In the genomic region with DNA sequence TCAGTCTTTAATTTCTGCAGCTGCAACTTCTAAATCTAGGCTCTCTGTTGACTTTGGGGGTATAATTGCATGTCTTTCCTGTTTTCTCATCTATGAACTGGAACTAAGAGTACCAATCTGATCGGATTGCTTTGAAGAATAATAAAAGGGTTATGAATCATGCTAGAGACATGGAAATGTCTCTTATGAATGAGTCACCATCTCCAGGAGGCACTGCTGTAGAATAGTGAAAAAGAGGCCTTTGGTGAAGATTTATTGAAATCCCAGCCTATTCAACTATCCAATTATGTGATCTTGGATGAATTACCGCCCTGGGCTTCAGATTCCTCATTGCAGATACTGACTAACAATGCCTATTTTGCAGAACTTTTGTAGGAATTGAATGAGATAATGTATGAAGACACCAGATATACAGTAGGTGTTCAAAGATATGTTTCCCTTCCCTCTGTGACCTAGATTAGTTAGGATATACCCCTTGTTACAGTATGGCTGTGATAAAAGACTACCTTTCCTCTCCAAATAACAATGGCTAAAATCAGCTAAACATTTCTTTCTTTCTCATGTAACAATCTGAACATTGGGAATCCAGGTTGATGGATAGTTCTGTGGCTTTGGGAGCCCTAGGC, we compare ENCODE assay signal across 17 cellular contexts. TPM values are rescaled to one million over a fixed set of nuclear protein-coding genes. Genes with fewer than 3 reads are reported as not detected.
DNase-seq lines count a peak whose midpoint lies in the region; ATAC-seq and TF ChIP-seq lines count a peak whose summit lies in the region.
"Had no signal": no experiment of that assay in that cellular context is flagged by ENCODE, and none has a peak within 500 bp of the region (broad histone marks: within the 10 kb centered on the region; RNA-seq: fewer than 3 reads in every experiment).

No MANE protein-coding gene starts in this region.

- no peak for TF ChIP-seq CTCF in A673 (conservative IDR thresholded peaks at IDR 0.05; ENCODE audit: low read depth, low read length)
- TF ChIP-seq CTCF in GM10248 (IDR thresholded peaks at IDR 0.05; ENCODE audit: control extremely low read depth, extremely low read depth, low read depth, missing control alignments) = no peak

- no TSS peak for BruUV-seq in A673 (replicated peaks; lab: Mats Ljungman, UMichigan)

- H3K4me3 ChIP-seq in A673 (ENCODE audit: low read depth, low read length, poor library complexity, severe bottlenecking) (no peak overlapping the region), adipocyte (ENCODE audit: low read length) (no peak overlapping the region)
- H3K4me3 ChIP-seq: cardiac muscle cell, SJCRH30, spleen, uterus had no signal

- DNase-seq in A673 (ENCODE audit: low spot score) (peak; percentile 63), HS-5 (ENCODE audit: low read depth) (peak; percentile 58), adipocyte (ENCODE audit: low read depth) (peak; percentile 73), foreskin melanocyte (peak; percentile 32), superior temporal gyrus (ENCODE audit: extremely low spot score) (no peak), H4 (ENCODE audit: low spot score) (no peak), GM10248 (ENCODE audit: extremely low spot score) (no peak)
- DNase-seq: activated B cell treated with CpG ODN at 0.5 μM for 24 hours; activated T-cell treated with anti-CD3 and anti-CD28 coated beads, Interleukin-2, amount 50 U/mL, for 1 hour; BE2C; left cardiac atrium; naive thymus-derived CD8-positive, alpha-beta T cell; SJCRH30; spleen; uterus had no signal

- no peak overlapping the region for H3K27ac ChIP-seq in A673 (ENCODE audit: low read depth, low read length, poor library complexity, severe bottlenecking)
- H3K27ac ChIP-seq: cardiac muscle cell, SJCRH30, spleen, uterus had no signal

- H3K36me3 ChIP-seq in A673 (ENCODE audit: insufficient read depth, low read length, poor library complexity, severe bottlenecking) = no peaks in the 10 kb centered on the region
- no peaks in the 10 kb centered on the region for H3K36me3 ChIP-seq in adipocyte (ENCODE audit: control insufficient read depth, insufficient read depth, low read length, severe bottlenecking)
- H3K36me3 ChIP-seq: BE2C, cardiac muscle cell, SJCRH30, spleen, uterus had no signal

- intact Hi-C loops in A673 (cut with micrococcal nuclease; ENCODE audit: unreplicated experiment) = no loop called here

- H3K27me3 ChIP-seq in A673 (replicated peaks; ENCODE audit: insufficient read depth, low read depth, low read length, poor library complexity) (no peaks in the 10 kb centered on the region), adipocyte (replicated peaks; ENCODE audit: control insufficient read depth, insufficient read depth, low read length) (peaks cover 17% of the 10 kb centered on the region)
- H3K27me3 ChIP-seq: BE2C, cardiac muscle cell, SJCRH30, uterus had no signal

- no peaks in the 10 kb centered on the region for H3K4me1 ChIP-seq in A673 (ENCODE audit: insufficient read depth, low read length, poor library complexity, severe bottlenecking)
- peaks cover 9% of the 10 kb centered on the region for H3K4me1 ChIP-seq in adipocyte (ENCODE audit: control insufficient read depth, insufficient read depth, low read length)
- H3K4me1 ChIP-seq: BE2C, SJCRH30, spleen, uterus had no signal

- H3K9me3 ChIP-seq in A673 (ENCODE audit: low read depth, low read length, poor library complexity, severe bottlenecking) (no peaks in the 10 kb centered on the region), adipocyte (ENCODE audit: control insufficient read depth, low read length) (no peaks in the 10 kb centered on the region)
- H3K9me3 ChIP-seq: BE2C, SJCRH30, spleen, uterus had no signal

- H3K9ac ChIP-seq in adipocyte (ENCODE audit: low read length) = no peak overlapping the region

- CTCF ChIA-PET in A673 (lab: Charles Lee) = interaction anchor here (0.6 to 0.7 kb wide), 2 partner anchors 25 to 228 kb away, joined by 3 to 5 read pairs; no protein-coding TSS in a partner anchor
- CTCF ChIA-PET in GM10248 (lab: Yijun Ruan, JAX) = interaction anchor here (0.6 kb wide), 1 partner anchor 1493 kb away, joined by 3 read pairs; no protein-coding TSS in a partner anchor

- POLR2A ChIA-PET in A673 (lab: Charles Lee; ENCODE audit: low non-redundant PET) = no interaction called here
- POLR2A ChIA-PET in GM10248 (lab: Yijun Ruan, JAX) = no interaction called here

- no peak for ATAC-seq in HG02798 (IDR thresholded peaks at IDR 0.05; ENCODE audit: poor library complexity, unreplicated experiment)
- ATAC-seq: left cardiac atrium; naive thymus-derived CD8-positive, alpha-beta T cell had no signal

RNA-seq across cellular contexts. Expression of a gene that starts 11.5 kb away (rescaled TPM):
- total RNA-seq in A673 (2021) = 1.7 and 2.1 TPM in 2 replicates
- 2.5 and 3.2 TPM in 2 replicates for total RNA-seq in H4 (2014; rRNA removed; shearing (Covaris generic))

Comparison
In these comparisons a context has a peak if more than half of its experiments do, and no peak if none do; other contexts are left out.
1. DNase-seq: peak in A673 (single experiment), HS-5 (single experiment), adipocyte (single experiment) and foreskin melanocyte (single experiment); none in superior temporal gyrus (single experiment), H4 (single experiment) and GM10248 (single experiment).